1 cellular context compared by ENCODE assay signal in genomic region chr6:35691027-35691824, GRCh38.
TF ChIP-seq lines count a peak whose summit lies in the region.

No MANE protein-coding gene starts in this region.

TF ChIP-seq in GM23338, 12 proteins besides CTCF, POLR2A, EP300 and RAD21 (continued from another document):
- TF ChIP-seq REST (IDR thresholded peaks at IDR 0.05; ENCODE audit: unreplicated experiment) (no peak), EZH2 (IDR thresholded peaks at IDR 0.05; ENCODE audit: low read depth, unreplicated experiment) (no peak), ETS1 (IDR thresholded peaks at IDR 0.05) (no peak), ZNF462 (CRISPR knock-in tag; IDR thresholded peaks at IDR 0.05) (no peak), EZH2phosphoT487 (IDR thresholded peaks at IDR 0.05; ENCODE audit: unreplicated experiment) (no peak), ZNF331 (CRISPR knock-in tag; IDR thresholded peaks at IDR 0.05; ENCODE audit: low read depth) (no peak), POLR2AphosphoS5 (IDR thresholded peaks at IDR 0.05; ENCODE audit: low read depth) (no peak), NANOG (IDR thresholded peaks at IDR 0.05; ENCODE audit: borderline replicate concordance) (no peak), STAT1 (IDR thresholded peaks at IDR 0.05; ENCODE audit: unreplicated experiment) (no peak), JUNB (IDR thresholded peaks at IDR 0.05; ENCODE audit: unreplicated experiment) (no peak), ZNF114 (CRISPR knock-in tag; IDR thresholded peaks at IDR 0.05) (no peak)
